8 cellular contexts compared by ENCODE assay signal in the genomic region with DNA sequence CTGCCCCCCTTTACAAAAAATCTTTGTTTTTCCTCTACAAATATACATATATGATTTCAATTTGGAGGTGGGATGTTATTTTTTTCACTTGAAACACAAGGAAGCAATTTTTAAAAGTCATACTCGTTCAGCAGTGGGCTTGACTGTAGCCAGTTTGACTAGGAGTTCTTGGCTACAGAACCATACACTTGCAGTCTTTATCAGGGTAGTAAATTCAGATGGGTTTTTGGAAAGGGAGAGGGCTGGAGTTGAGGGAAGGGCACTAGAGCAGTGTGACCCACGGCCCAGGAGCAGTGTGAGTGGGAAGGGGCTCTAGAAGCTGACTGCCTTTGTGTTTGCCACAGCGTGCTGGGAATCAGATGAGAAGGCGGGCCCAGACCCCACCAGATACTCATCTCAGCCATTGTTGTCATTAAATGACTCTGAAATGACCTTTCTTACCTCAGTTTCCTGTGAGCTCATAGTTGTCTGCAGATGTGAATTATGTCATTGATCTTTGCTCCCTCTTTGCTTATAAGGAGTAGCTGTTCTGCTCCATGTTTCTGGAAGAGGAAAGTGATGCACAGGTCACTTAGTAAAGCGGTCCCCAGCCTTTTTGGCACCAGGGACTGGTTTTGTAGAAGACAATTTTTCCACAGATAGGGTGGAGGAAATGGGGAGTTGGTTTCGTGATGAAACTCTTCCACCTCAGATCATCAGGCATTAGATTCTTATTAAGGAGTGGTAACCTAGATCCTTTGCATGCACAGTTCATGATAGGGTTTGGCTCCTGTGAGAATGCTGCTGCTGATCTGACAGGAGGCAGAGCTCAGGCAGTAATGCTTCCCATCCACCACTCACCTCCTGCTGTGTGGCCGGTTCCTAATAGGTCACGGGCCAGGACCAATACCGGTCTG.
DNase-seq lines count a peak whose midpoint lies in the region; ATAC-seq and TF ChIP-seq lines count a peak whose summit lies in the region.

No MANE protein-coding gene starts in this region.

- no peaks in the 10 kb centered on the region for H3K27me3 Mint-ChIP-seq in natural killer cell treated with Interleukin-12 subunit alpha and Interleukin-12 subunit beta and Interleukin-15 and Interleukin-18, amount 100 ng/mL, for 72 hours

- DNase-seq in Daoy (ENCODE audit: low read depth), result peak; percentile 83
- no peak for DNase-seq in RWPE2 (ENCODE audit: low spot score)
- peak; percentile 25 to 91 for DNase-seq in cardiac fibroblast (ENCODE audit: low read depth in 2 of 2)
- DNase-seq in natural killer cell treated with Interleukin-12 subunit alpha and Interleukin-12 subunit beta and Interleukin-15 and Interleukin-18, amount 100 ng/mL, for 72 hours (ENCODE audit: low spot score), result no peak
- no peak for DNase-seq in NCI-H1436 treated with DMSO at 0.1 percent for 48 hours (lab: John Stamatoyannopoulos, UW)
- no peak for DNase-seq in NCI-H2029 treated with DMSO at 0.1 percent for 48 hours (lab: John Stamatoyannopoulos, UW)
- DNase-seq in NCI-H345 treated with DMSO at 0.1 percent for 48 hours (lab: John Stamatoyannopoulos, UW; ENCODE audit: unreplicated experiment), result no peak

- peaks cover 93% of the 10 kb centered on the region for H3K4me1 ChIP-seq in RWPE2 (ENCODE audit: insufficient read depth, poor library complexity, severe bottlenecking)

- peak overlapping the region; percentile 67 for H3K4me3 Mint-ChIP-seq in natural killer cell treated with Interleukin-12 subunit alpha and Interleukin-12 subunit beta and Interleukin-15 and Interleukin-18, amount 100 ng/mL, for 72 hours

- H3K4me1 Mint-ChIP-seq in natural killer cell treated with Interleukin-12 subunit alpha and Interleukin-12 subunit beta and Interleukin-15 and Interleukin-18, amount 100 ng/mL, for 72 hours (ENCODE audit: low read depth in 2 of 2), result peaks cover 79 to 89% of the 10 kb centered on the region in 2 donors

- no peaks in the 10 kb centered on the region for H3K27me3 ChIP-seq in RWPE2 (ENCODE audit: insufficient read depth, poor library complexity, severe bottlenecking)

- H3K36me3 Mint-ChIP-seq in natural killer cell treated with Interleukin-12 subunit alpha and Interleukin-12 subunit beta and Interleukin-15 and Interleukin-18, amount 100 ng/mL, for 72 hours, result no peaks in the 10 kb centered on the region

- no peak for ATAC-seq in RWPE2 (ENCODE audit: low read depth)
- ATAC-seq in natural killer cell treated with Interleukin-12 subunit alpha and Interleukin-12 subunit beta and Interleukin-15 and Interleukin-18, amount 100 ng/mL, for 72 hours, result peak; percentile 52 to 63
- no peak for ATAC-seq in GM21381 (IDR thresholded peaks at IDR 0.05; ENCODE audit: unreplicated experiment)

- peak overlapping the region; percentile 94 to 100 for H3K27ac Mint-ChIP-seq in natural killer cell treated with Interleukin-12 subunit alpha and Interleukin-12 subunit beta and Interleukin-15 and Interleukin-18, amount 100 ng/mL, for 72 hours

- TF ChIP-seq CTCF in RWPE2 (IDR thresholded peaks at IDR 0.05; ENCODE audit: poor library complexity, severe bottlenecking) (no peak), cardiac fibroblast (IDR thresholded peaks at IDR 0.05; ENCODE audit: low read depth, low read length) (no peak)

- H3K36me3 ChIP-seq in RWPE2 (ENCODE audit: low read depth), result peaks cover 12% of the 10 kb centered on the region

- H3K4me3 ChIP-seq in RWPE2 (ENCODE audit: severe bottlenecking) (no peak overlapping the region), cardiac fibroblast (replicated peaks in 1 of 2; ENCODE audit: low read depth in 2 of 2, low read length in 2 of 2) (peak overlapping the region in 1 of 2 donors; percentile 24)

- H3K27ac ChIP-seq in RWPE2 (ENCODE audit: poor library complexity, severe bottlenecking), result peak overlapping the region; percentile 100

- no peaks in the 10 kb centered on the region for H3K9me3 ChIP-seq in RWPE2 (ENCODE audit: severe bottlenecking)

- H3K9me3 Mint-ChIP-seq in natural killer cell treated with Interleukin-12 subunit alpha and Interleukin-12 subunit beta and Interleukin-15 and Interleukin-18, amount 100 ng/mL, for 72 hours, result no peaks in the 10 kb centered on the region

Comparison
In these comparisons a context has a peak if more than half of its experiments do, and no peak if none do; other contexts are left out.
1. DNase-seq: peak in Daoy (single experiment) and cardiac fibroblast (2 of 2); none in RWPE2 (single experiment), natural killer cell treated with Interleukin-12 subunit alpha and Interleukin-12 subunit beta and Interleukin-15 and Interleukin-18, amount 100 ng/mL, for 72 hours (single experiment), NCI-H1436 treated with DMSO at 0.1 percent for 48 hours (single experiment), NCI-H2029 treated with DMSO at 0.1 percent for 48 hours (single experiment) and NCI-H345 treated with DMSO at 0.1 percent for 48 hours (single experiment).
2. ATAC-seq: peak in natural killer cell treated with Interleukin-12 subunit alpha and Interleukin-12 subunit beta and Interleukin-15 and Interleukin-18, amount 100 ng/mL, for 72 hours (2 of 2); none in RWPE2 (single experiment) and GM21381 (single experiment).